Comparison of ENCODE assay signal across 16 cellular contexts in genomic region chr19:30909216-30909615, GRCh38.
DNase-seq lines count a peak whose midpoint lies in the region; ATAC-seq, FAIRE-seq and TF ChIP-seq lines count a peak whose summit lies in the region.
"Had no signal": no experiment of that assay in that cellular context is flagged by ENCODE, and none has a peak within 500 bp of the region (broad histone marks: within the 10 kb centered on the region; RNA-seq: fewer than 3 reads in every experiment).

No MANE protein-coding gene starts in this region.

- H3K4me1 ChIP-seq in A549: no peaks in the 10 kb centered on the region
- H3K4me1 ChIP-seq in BLaER1 treated with 17β-estradiol and CSF1 and Interleukin-3, amounts not matched to agents 10 nM and 100 nM: peaks cover 14 to 55% (median 46%) of the 10 kb centered on the region in 10 experiments; a peak in 19 of 20 replicates
- no peaks in the 10 kb centered on the region for H3K4me1 ChIP-seq in pancreas
- H3K4me1 ChIP-seq: Caco-2 had no signal

- no peaks in the 10 kb centered on the region for H3K36me3 ChIP-seq in BLaER1 treated with 17β-estradiol and CSF1 and Interleukin-3, amounts not matched to agents 10 nM and 100 nM
- no peaks in the 10 kb centered on the region for H3K36me3 ChIP-seq in pancreas

- no peaks in the 10 kb centered on the region for H3K27me3 ChIP-seq in BLaER1 treated with 17β-estradiol and CSF1 and Interleukin-3, amounts not matched to agents 10 nM and 100 nM
- no peaks in the 10 kb centered on the region for H3K27me3 ChIP-seq in pancreas

- no peak for ATAC-seq in A549
- no peak for ATAC-seq in pancreas
- ATAC-seq: GM12878, GM23338, HCT116 had no signal

- no peak for TF ChIP-seq POLR2A in A549 (IDR thresholded peaks at IDR 0.05; ENCODE audit: low read length)

- TF ChIP-seq RAD21 in A549 (conservative IDR thresholded peaks at IDR 0.05 in 1 of 2, IDR thresholded peaks at IDR 0.05 in 1 of 2): no peak

- POLR2A ChIA-PET in A549 (lab: Yijun Ruan, JAX): no interaction called here

- no peak for TF ChIP-seq CTCF in A549 (IDR thresholded peaks at IDR 0.05)
- no peak for TF ChIP-seq CTCF in pancreas (IDR thresholded peaks at IDR 0.05)

- H3K9me3 ChIP-seq in A549 (no peaks in the 10 kb centered on the region), pancreas (no peaks in the 10 kb centered on the region)
- H3K9me3 ChIP-seq in BLaER1 treated with 17β-estradiol and CSF1 and Interleukin-3, amounts not matched to agents 10 nM and 100 nM (replicated peaks in 1 of 11): no peaks in the 10 kb centered on the region
- H3K9me3 ChIP-seq: Caco-2 had no signal

- no peaks in the 10 kb centered on the region for H4K20me1 ChIP-seq in BLaER1 treated with 17β-estradiol and CSF1 and Interleukin-3, amounts not matched to agents 10 nM and 100 nM

- no peak for DNase-seq in A549 (ENCODE audit: low read depth in 1 of 2, low spot score in 1 of 2)
- DNase-seq in cerebellum (ENCODE audit: low spot score): peak; percentile 68
- no peak for DNase-seq in RPMI8226
- DNase-seq in pancreas: no peak
- no peak for DNase-seq in activated effector memory CD4-positive, alpha-beta T cell treated with Interleukin-2 at 50 U/mL for 16 hours
- DNase-seq: 8988T; Caco-2; CD4-positive, alpha-beta memory T cell; DMS153; DND-41; GDM1; H9 had no signal

- intact Hi-C loops in pancreas (cut with DNase I): no loop called here

- TF ChIP-seq EP300 in A549 (IDR thresholded peaks at IDR 0.05): no peak

- H3K27ac ChIP-seq in A549: no peak overlapping the region
- no peak overlapping the region for H3K27ac ChIP-seq in BLaER1 treated with 17β-estradiol and CSF1 and Interleukin-3, amounts not matched to agents 10 nM and 100 nM
- H3K27ac ChIP-seq in pancreas: no peak overlapping the region

- CTCF ChIA-PET in A549 (lab: Yijun Ruan, JAX): interaction anchor here (0.9 to 1.2 kb wide), 2 partner anchors 13 to 14 kb away, joined by 3 to 4 read pairs; no protein-coding TSS in a partner anchor

- no peak overlapping the region for H3K4me3 ChIP-seq in A549
- no peak overlapping the region for H3K4me3 ChIP-seq in BLaER1 treated with 17β-estradiol and CSF1 and Interleukin-3, amounts not matched to agents 10 nM and 100 nM
- H3K4me3 ChIP-seq in pancreas: no peak overlapping the region
- H3K4me3 ChIP-seq: GM12878, GM23338 had no signal

- no peak overlapping the region for H3K4me2 ChIP-seq in A549
- peak overlapping the region in 6 of 11 experiments; percentile 71 to 85 (median 83); a peak in 8 of 22 replicates for H3K4me2 ChIP-seq in BLaER1 treated with 17β-estradiol and CSF1 and Interleukin-3, amounts not matched to agents 10 nM and 100 nM
- H3K4me2 ChIP-seq: GM23338 had no signal

- 43% methylated on average over 4 of the region's 4 CpGs for WGBS in A549 (ENCODE audit: missing lambda C conversion rate)
- 41 to 45% methylated on average over 4 of the region's 4 CpGs for WGBS in pancreas, 2 donors

- FAIRE-seq in A549 (lab: Jason Lieb, UNC) (peak; percentile 7), pancreas (lab: Jason Lieb, UNC) (no peak)
- FAIRE-seq: GM12878 had no signal

- H3K9ac ChIP-seq in BLaER1 treated with 17β-estradiol and CSF1 and Interleukin-3, amounts not matched to agents 10 nM and 100 nM: no peak overlapping the region

TF ChIP-seq in A549, 52 proteins besides CTCF, POLR2A, EP300 and RAD21:
- TF ChIP-seq HEYL (CRISPR knock-in tag; IDR thresholded peaks at IDR 0.05) (no peak), ELK1 (IDR thresholded peaks at IDR 0.05; ENCODE audit: low read depth, low read length) (no peak)
